ENCODE assay signal across 8 cellular contexts in the genomic region with DNA sequence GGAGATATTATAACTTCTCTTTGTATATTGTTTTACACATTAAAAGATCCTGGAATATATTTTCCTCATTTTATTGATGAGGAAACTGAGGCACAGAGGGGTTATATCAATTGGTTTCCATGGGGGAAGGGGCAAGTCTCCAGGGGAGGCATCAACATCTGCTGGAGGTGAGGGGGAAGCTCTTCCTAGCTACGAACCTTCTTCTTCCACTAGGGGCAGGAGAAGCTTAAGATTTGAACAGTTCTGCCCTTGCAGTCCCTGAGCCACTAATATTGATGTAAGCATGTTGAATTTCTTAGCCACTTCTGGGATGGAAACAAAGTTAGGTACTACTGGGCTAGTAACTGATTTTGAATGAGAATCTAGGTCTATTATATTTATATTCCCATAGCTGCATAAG.
DNase-seq lines count a peak whose midpoint lies in the region; ATAC-seq and TF ChIP-seq lines count a peak whose summit lies in the region.

No MANE protein-coding gene starts in this region.

- H3K4me3 ChIP-seq in GM23248, result no peak overlapping the region
- no peak overlapping the region for H3K4me3 ChIP-seq in OCI-LY3 (ENCODE audit: low read length)

- no peaks in the 10 kb centered on the region for H3K36me3 Mint-ChIP-seq in activated naive CD4-positive, alpha-beta T cell treated with anti-CD3 and anti-CD28 coated beads, Interleukin-2, amount 50 U/mL, for 72 hours

- DNase-seq in Daoy (ENCODE audit: low read depth) (peak; percentile 11), GM23248 (peak; percentile 22), iPS DF 4.7 (ENCODE audit: extremely low read depth, low spot score) (peak; percentile 9), foreskin melanocyte (no peak), AG08395 (ENCODE audit: low spot score) (no peak)
- DNase-seq in activated naive CD4-positive, alpha-beta T cell treated with anti-CD3 and anti-CD28 coated beads, Interleukin-2, amount 50 U/mL, for 72 hours (ENCODE audit: low spot score in 2 of 2), result no peak

- no peaks in the 10 kb centered on the region for H3K9me3 ChIP-seq in GM23248 (ENCODE audit: low read depth)
- no peaks in the 10 kb centered on the region for H3K9me3 ChIP-seq in OCI-LY3 (ENCODE audit: insufficient read depth, low read length)

- H3K27ac Mint-ChIP-seq in activated naive CD4-positive, alpha-beta T cell treated with anti-CD3 and anti-CD28 coated beads, Interleukin-2, amount 50 U/mL, for 72 hours, result no peak overlapping the region

- no peaks in the 10 kb centered on the region for H3K9me2 ChIP-seq in GM23248 (ENCODE audit: insufficient read depth)

- TF ChIP-seq CTCF in OCI-LY3 (IDR thresholded peaks at IDR 0.05; ENCODE audit: low read depth, low read length), result peak; percentile 58

- no peaks in the 10 kb centered on the region for H3K4me1 ChIP-seq in GM23248 (ENCODE audit: insufficient read depth)
- H3K4me1 ChIP-seq in OCI-LY3 (ENCODE audit: low read length), result no peaks in the 10 kb centered on the region

- no peak overlapping the region for H3K4me2 ChIP-seq in GM23248 (ENCODE audit: unreplicated experiment)
- H3K4me2 ChIP-seq in OCI-LY3 (ENCODE audit: low read length), result no peak overlapping the region

- H3F3A ChIP-seq in GM23248 (ENCODE audit: insufficient read depth), result no peaks in the 10 kb centered on the region

- peaks cover 15 to 23% of the 10 kb centered on the region in 2 donors for H3K9me3 Mint-ChIP-seq in activated naive CD4-positive, alpha-beta T cell treated with anti-CD3 and anti-CD28 coated beads, Interleukin-2, amount 50 U/mL, for 72 hours

- no peaks in the 10 kb centered on the region for H3K79me2 ChIP-seq in GM23248 (ENCODE audit: insufficient read depth)
- no peaks in the 10 kb centered on the region for H3K79me2 ChIP-seq in OCI-LY3 (ENCODE audit: low read length)

- no peak overlapping the region for H3K27ac ChIP-seq in GM23248
- H3K27ac ChIP-seq in OCI-LY3 (ENCODE audit: low read length), result no peak overlapping the region

- H3K9ac ChIP-seq in GM23248 (no peak overlapping the region), OCI-LY3 (ENCODE audit: low read length) (no peak overlapping the region)

- H4K20me1 ChIP-seq in GM23248 (ENCODE audit: insufficient read depth) (no peaks in the 10 kb centered on the region), OCI-LY3 (ENCODE audit: insufficient read depth, low read length) (no peaks in the 10 kb centered on the region)

- 0% methylated on average over 1 of the region's 1 CpG for WGBS in GM23248 (ENCODE audit: low coverage in 1 of 2, low lambda C conversion rate in 2 of 2, missing lambda C conversion rate in 2 of 2), 2 experiments

- no peak overlapping the region for H2AFZ ChIP-seq in GM23248
- H2AFZ ChIP-seq in OCI-LY3 (ENCODE audit: low read depth, low read length), result no peak overlapping the region

- H3K36me3 ChIP-seq in GM23248 (ENCODE audit: low read depth), result no peaks in the 10 kb centered on the region
- H3K36me3 ChIP-seq in OCI-LY3 (replicated peaks; ENCODE audit: low read depth, low read length), result no peaks in the 10 kb centered on the region

- ATAC-seq in activated naive CD4-positive, alpha-beta T cell treated with anti-CD3 and anti-CD28 coated beads, Interleukin-2, amount 50 U/mL, for 72 hours, result no peak
- no peak for ATAC-seq in GM19467 (IDR thresholded peaks at IDR 0.05; ENCODE audit: unreplicated experiment)

- peaks cover 5% of the 10 kb centered on the region; the same call in 1 of the 2 replicates for H3K27me3 ChIP-seq in GM23248 (replicated peaks; ENCODE audit: insufficient read depth)
- H3K27me3 ChIP-seq in OCI-LY3 (ENCODE audit: low read depth, low read length), result 0 out of 2 replicates have a peak, but pooled peaks cover 7% of the 10 kb centered on the region

- in situ Hi-C loops in GM23248 (cut with MboI), result no loop called here

Comparison
In these comparisons a context has a peak if more than half of its experiments do, and no peak if none do; other contexts are left out.
1. DNase-seq: peak in Daoy (single experiment), GM23248 (single experiment) and iPS DF 4.7 (single experiment); none in activated naive CD4-positive, alpha-beta T cell treated with anti-CD3 and anti-CD28 coated beads, Interleukin-2, amount 50 U/mL, for 72 hours (0 of 2), foreskin melanocyte (single experiment) and AG08395 (single experiment).